Comparison of ENCODE assay signal across 21 cellular contexts in the genomic region with DNA sequence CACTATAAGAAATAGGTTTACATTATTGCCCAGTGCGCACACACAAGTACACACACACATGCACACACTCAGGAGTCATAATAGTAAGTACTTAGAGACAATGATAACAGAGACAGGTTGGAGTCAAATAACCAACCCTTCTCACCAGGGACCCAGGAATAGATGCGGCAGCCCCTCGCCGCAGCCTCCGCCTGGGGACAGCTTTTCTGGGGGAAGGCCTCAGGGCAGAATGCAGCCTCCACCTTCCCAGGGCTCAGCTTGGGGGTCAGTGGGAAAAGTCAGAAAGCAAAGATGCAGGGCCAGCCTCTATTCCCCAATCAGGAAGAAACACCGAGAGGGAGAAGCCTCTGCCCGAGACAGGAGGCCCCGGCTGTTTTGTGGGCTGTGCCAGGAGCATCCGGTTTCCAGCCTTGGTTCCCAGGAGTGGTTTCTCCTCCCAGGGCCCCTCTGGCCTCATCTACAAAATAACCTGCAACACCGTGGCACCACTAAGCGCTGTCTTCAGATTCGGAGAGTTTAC. TPM values are rescaled to one million over a fixed set of nuclear protein-coding genes. Genes with fewer than 3 reads are reported as not detected.
DNase-seq lines count a peak whose midpoint lies in the region; ATAC-seq and TF ChIP-seq lines count a peak whose summit lies in the region.
"Had no signal": no experiment of that assay in that cellular context is flagged by ENCODE, and none has a peak within 500 bp of the region (broad histone marks: within the 10 kb centered on the region; RNA-seq: fewer than 3 reads in every experiment).

No MANE protein-coding gene starts in this region.

- WGBS in endodermal cell (ENCODE audit: insufficient coverage in 1 of 2, insufficient read length in 1 of 2), 2 experiments = 87 to 91% methylated on average over 7 to 12 of the region's 12 CpGs

- no peaks in the 10 kb centered on the region for H3K9me3 Mint-ChIP-seq in natural killer cell treated with Interleukin-12 subunit alpha and Interleukin-12 subunit beta and Interleukin-15 and Interleukin-18, amount 100 ng/mL, for 72 hours
- H3K9me3 Mint-ChIP-seq in natural killer cell = no peaks in the 10 kb centered on the region
- H3K9me3 Mint-ChIP-seq in endodermal cell = peaks cover 5% of the 10 kb centered on the region
- H3K9me3 Mint-ChIP-seq in nephron progenitor cell = peaks cover 20% of the 10 kb centered on the region
- H3K9me3 Mint-ChIP-seq: HFFc6 had no signal

- no peak overlapping the region for H3K27ac ChIP-seq in endodermal cell (ENCODE audit: low read depth, low read length)
- H3K27ac ChIP-seq: A549, Peyer's patch, SJSA1 had no signal

- H3K9ac ChIP-seq in endodermal cell (ENCODE audit: extremely low read depth, low read length, poor library complexity, severe bottlenecking) = no peak overlapping the region

- no peak overlapping the region for H3K4me3 ChIP-seq in endodermal cell (ENCODE audit: low read length)
- H3K4me3 ChIP-seq: A549, Peyer's patch, SJSA1 had no signal

- peaks cover 5% of the 10 kb centered on the region for H3K4me1 ChIP-seq in endodermal cell (ENCODE audit: control insufficient read depth, insufficient read depth, low read length)
- H3K4me1 ChIP-seq: A549, Peyer's patch, SJSA1 had no signal

- DNase-seq in natural killer cell treated with Interleukin-12 subunit alpha and Interleukin-12 subunit beta and Interleukin-15 and Interleukin-18, amount 100 ng/mL, for 72 hours (ENCODE audit: low spot score) = peak; percentile 55
- DNase-seq in natural killer cell (no peak), endodermal cell (peak; percentile 39), nephron progenitor cell (no peak), GM19240 (ENCODE audit: insufficient read length, low spot score) (no peak), SIG-M5 (lab: John Stamatoyannopoulos, UW) (no peak)
- DNase-seq: BE2C, H9, HFFc6, KG1, NCI-H1092 treated with DMSO at 0.1 percent for 48 hours, NCI-H1436 treated with DMSO at 0.1 percent for 48 hours, NCI-H2029 treated with DMSO at 0.1 percent for 48 hours, NCI-H2171 treated with DMSO at 0.1 percent for 48 hours, NCI-H524 treated with DMSO at 0.1 percent for 48 hours, NCI-H82, Peyer's patch had no signal

- ATAC-seq in natural killer cell treated with Interleukin-12 subunit alpha and Interleukin-12 subunit beta and Interleukin-15 and Interleukin-18, amount 100 ng/mL, for 72 hours = no peak
- ATAC-seq in natural killer cell = no peak
- no peak for ATAC-seq in HG03354 (IDR thresholded peaks at IDR 0.05; ENCODE audit: poor library complexity, severe bottlenecking, unreplicated experiment)
- ATAC-seq: A549, HepG2 had no signal

- intact Hi-C loops in natural killer cell (cut with micrococcal nuclease) = no loop called here

- H3K36me3 ChIP-seq in endodermal cell (ENCODE audit: control insufficient read depth, insufficient read depth, low read length) = no peaks in the 10 kb centered on the region
- H3K36me3 ChIP-seq: BE2C, Peyer's patch, SJSA1 had no signal

- H3K27ac Mint-ChIP-seq in natural killer cell treated with Interleukin-12 subunit alpha and Interleukin-12 subunit beta and Interleukin-15 and Interleukin-18, amount 100 ng/mL, for 72 hours = no peak overlapping the region
- no peak overlapping the region for H3K27ac Mint-ChIP-seq in natural killer cell
- no peak overlapping the region for H3K27ac Mint-ChIP-seq in endodermal cell
- H3K27ac Mint-ChIP-seq in nephron progenitor cell = peak overlapping the region; percentile 77
- H3K27ac Mint-ChIP-seq: HFFc6 had no signal

- H3K27me3 ChIP-seq in endodermal cell (ENCODE audit: control insufficient read depth, insufficient read depth, low read length, poor library complexity, severe bottlenecking) = no peaks in the 10 kb centered on the region
- H3K27me3 ChIP-seq: Peyer's patch, SJSA1 had no signal

- peaks cover 9 to 33% of the 10 kb centered on the region in 2 donors for H3K27me3 Mint-ChIP-seq in natural killer cell treated with Interleukin-12 subunit alpha and Interleukin-12 subunit beta and Interleukin-15 and Interleukin-18, amount 100 ng/mL, for 72 hours
- peaks cover 0 to 2% of the 10 kb centered on the region in 2 donors for H3K27me3 Mint-ChIP-seq in natural killer cell (ENCODE audit: low read depth in 2 of 2)
- peaks cover 2% of the 10 kb centered on the region for H3K27me3 Mint-ChIP-seq in endodermal cell (ENCODE audit: insufficient read depth)
- peaks cover 20% of the 10 kb centered on the region for H3K27me3 Mint-ChIP-seq in nephron progenitor cell (ENCODE audit: low read depth, poor library complexity)

- no peaks in the 10 kb centered on the region for H3K4me1 Mint-ChIP-seq in natural killer cell treated with Interleukin-12 subunit alpha and Interleukin-12 subunit beta and Interleukin-15 and Interleukin-18, amount 100 ng/mL, for 72 hours (ENCODE audit: low read depth in 2 of 2)
- H3K4me1 Mint-ChIP-seq in natural killer cell (no peaks in the 10 kb centered on the region), endodermal cell (no peaks in the 10 kb centered on the region), nephron progenitor cell (peaks cover 36% of the 10 kb centered on the region)

- no peaks in the 10 kb centered on the region for H3K9me3 ChIP-seq in endodermal cell (ENCODE audit: control insufficient read depth, low read length)
- H3K9me3 ChIP-seq: A549, BE2C, SJSA1 had no signal

- no peaks in the 10 kb centered on the region for H3K36me3 Mint-ChIP-seq in natural killer cell treated with Interleukin-12 subunit alpha and Interleukin-12 subunit beta and Interleukin-15 and Interleukin-18, amount 100 ng/mL, for 72 hours
- no peaks in the 10 kb centered on the region for H3K36me3 Mint-ChIP-seq in natural killer cell
- no peaks in the 10 kb centered on the region for H3K36me3 Mint-ChIP-seq in endodermal cell (ENCODE audit: low read depth)
- no peaks in the 10 kb centered on the region for H3K36me3 Mint-ChIP-seq in nephron progenitor cell (ENCODE audit: low read depth)

- no peak overlapping the region for H3K4me3 Mint-ChIP-seq in natural killer cell treated with Interleukin-12 subunit alpha and Interleukin-12 subunit beta and Interleukin-15 and Interleukin-18, amount 100 ng/mL, for 72 hours
- H3K4me3 Mint-ChIP-seq in natural killer cell (no peak overlapping the region), endodermal cell (no peak overlapping the region), nephron progenitor cell (no peak overlapping the region)
- H3K4me3 Mint-ChIP-seq: H9, HFFc6 had no signal

- no peak for TF ChIP-seq CTCF in natural killer cell (IDR thresholded peaks at IDR 0.05)
- no peak for TF ChIP-seq CTCF in endodermal cell (conservative IDR thresholded peaks at IDR 0.05)
- no peak for TF ChIP-seq CTCF in nephron progenitor cell (IDR thresholded peaks at IDR 0.05)

RNA-seq across cellular contexts. Expression of a gene that starts 23.4 kb away (rescaled TPM):
- total RNA-seq in natural killer cell treated with Interleukin-12 subunit alpha and Interleukin-12 subunit beta and Interleukin-15 and Interleukin-18, amount 100 ng/mL, for 72 hours = 100 to 1,000 TPM; 246 to 316 TPM
- total RNA-seq in natural killer cell = 100 to 1,000 TPM; 498 to 670 (median 594) TPM
- 100 to 1,000 TPM; 267 to 339 TPM for total RNA-seq in endodermal cell
- polyA plus RNA-seq in endodermal cell (2013, experiment 1 of 2) = 276 TPM
- 252 TPM for polyA plus RNA-seq in endodermal cell (2013, experiment 2 of 2)

Comparison
In these comparisons a context has a peak if more than half of its experiments do, and no peak if none do; other contexts are left out.
1. DNase-seq: peak in natural killer cell treated with Interleukin-12 subunit alpha and Interleukin-12 subunit beta and Interleukin-15 and Interleukin-18, amount 100 ng/mL, for 72 hours (single experiment) and endodermal cell (single experiment); none in natural killer cell (single experiment), nephron progenitor cell (single experiment), GM19240 (single experiment) and SIG-M5 (single experiment).